In genomic region chr4:139872274-139872673, GRCh38 we compare ENCODE assay signal across 8 cellular contexts.
A peak's percentile ranks its signal among the peaks of the same experiment; 100 is the strongest.
DNase-seq lines count a peak whose midpoint lies in the region; ATAC-seq and TF ChIP-seq lines count a peak whose summit lies in the region.

No MANE protein-coding gene starts in this region.

- no peaks in the 10 kb centered on the region for H3K36me3 Mint-ChIP-seq in chondrocyte (ENCODE audit: low read depth)
- peaks cover 3% of the 10 kb centered on the region for H3K36me3 Mint-ChIP-seq in nephron (ENCODE audit: low read depth)

- no peak for TF ChIP-seq EP300 in esophagus muscularis mucosa (IDR thresholded peaks at IDR 0.05)

- no peaks in the 10 kb centered on the region for H3K9me3 ChIP-seq in esophagus muscularis mucosa

- no peak overlapping the region for H3K27ac ChIP-seq in esophagus muscularis mucosa (replicated peaks in 1 of 4)

- no peaks in the 10 kb centered on the region for H3K27me3 ChIP-seq in esophagus muscularis mucosa

- no peak overlapping the region for H3K4me3 ChIP-seq in esophagus muscularis mucosa

- peaks cover 14% of the 10 kb centered on the region for H3K4me1 Mint-ChIP-seq in chondrocyte (ENCODE audit: low read depth)
- peaks cover 34% of the 10 kb centered on the region for H3K4me1 Mint-ChIP-seq in nephron

- ATAC-seq in GM18502 (IDR thresholded peaks at IDR 0.05; ENCODE audit: poor library complexity, unreplicated experiment) = no peak

- no peak for TF ChIP-seq POLR2A in esophagus muscularis mucosa (IDR thresholded peaks at IDR 0.05; ENCODE audit: low read depth)

- peaks cover 7 to 18% (median 13%) of the 10 kb centered on the region in 4 donors for H3K4me1 ChIP-seq in esophagus muscularis mucosa

- peaks cover 7% of the 10 kb centered on the region for H3K9me3 Mint-ChIP-seq in chondrocyte (ENCODE audit: low read depth)
- H3K9me3 Mint-ChIP-seq in nephron = no peaks in the 10 kb centered on the region

- no peak overlapping the region for H3K4me3 Mint-ChIP-seq in chondrocyte (ENCODE audit: unreplicated experiment)
- H3K4me3 Mint-ChIP-seq in nephron = no peak overlapping the region

- intact Hi-C loops in esophagus muscularis mucosa (cut with DNase I) = no loop called here

- no peaks in the 10 kb centered on the region for H3K36me3 ChIP-seq in esophagus muscularis mucosa

- DNase-seq in ELR (ENCODE audit: low read depth) = peak; percentile 97
- DNase-seq in NCI-H460 (ENCODE audit: extremely low read depth, low read depth) = peak; percentile 65
- DNase-seq in chondrocyte (ENCODE audit: low spot score) = no peak
- DNase-seq in NCI-H1694 (lab: John Stamatoyannopoulos, UW) = no peak
- no peak for DNase-seq in esophagus muscularis mucosa (ENCODE audit: extremely low spot score)
- DNase-seq in central memory CD4-positive, alpha-beta T cell = no peak

- TF ChIP-seq CTCF in chondrocyte (IDR thresholded peaks at IDR 0.05) = no peak
- no peak for TF ChIP-seq CTCF in nephron (IDR thresholded peaks at IDR 0.05; ENCODE audit: unreplicated experiment in 3 of 3)
- no peak for TF ChIP-seq CTCF in esophagus muscularis mucosa (IDR thresholded peaks at IDR 0.05)

- H3K27me3 Mint-ChIP-seq in chondrocyte (ENCODE audit: low read depth) (no peaks in the 10 kb centered on the region), nephron (ENCODE audit: low read depth) (no peaks in the 10 kb centered on the region)

- WGBS in esophagus muscularis mucosa = 77% methylated on average over 2 of the region's 2 CpGs

- H3K27ac Mint-ChIP-seq in chondrocyte (ENCODE audit: unreplicated experiment) = peak overlapping the region; percentile 74
- peak overlapping the region; percentile 7 to 75 (median 22) for H3K27ac Mint-ChIP-seq in nephron

Comparison
In these comparisons a context has a peak if more than half of its experiments do, and no peak if none do; other contexts are left out.
1. DNase-seq: peak in ELR (single experiment) and NCI-H460 (single experiment); none in chondrocyte (single experiment), NCI-H1694 (single experiment), esophagus muscularis mucosa (single experiment) and central memory CD4-positive, alpha-beta T cell (single experiment).